Comparison of ENCODE assay signal across 17 cellular contexts in the genomic region with DNA sequence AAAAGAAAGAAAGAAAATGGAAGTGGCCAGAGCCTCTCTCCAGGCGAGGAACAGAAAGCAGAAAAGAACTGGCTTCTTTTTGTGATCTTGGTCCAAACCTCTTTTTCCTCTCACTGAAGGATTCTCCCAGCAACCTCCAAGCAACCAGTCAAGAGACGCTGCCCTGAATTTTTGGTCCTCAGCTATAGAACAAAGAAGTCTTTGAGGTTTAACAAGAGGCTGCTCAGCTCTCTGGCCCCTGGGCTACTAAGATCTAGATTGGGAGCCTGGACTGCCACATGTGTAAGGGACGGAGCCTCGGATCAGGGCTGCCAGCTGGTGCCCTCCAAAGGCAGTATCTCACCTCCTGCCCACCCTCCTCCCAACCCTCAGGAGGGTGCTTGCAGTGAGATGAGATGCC.
"Had no signal": no experiment of that assay in that cellular context is flagged by ENCODE, and none has a peak within 500 bp of the region (broad histone marks: within the 10 kb centered on the region; RNA-seq: fewer than 3 reads in every experiment).

No MANE protein-coding gene starts in this region.

- DNase-seq: activated CD4-positive, alpha-beta T cell treated with anti-CD3 and anti-CD28 coated beads, Interleukin-2, amount 10 ng/mL, durations not matched to agents 7 days and 5 days; activated CD8-positive, alpha-beta memory T cell treated with anti-CD3 and anti-CD28 coated beads, Interleukin-2, amount 50 U/mL, for 48 hours; activated CD8-positive, alpha-beta T cell treated with anti-CD3 and anti-CD28 coated beads, Interleukin-2, amount 10 ng/mL, durations not matched to agents 7 days and 5 days; activated gamma-delta T cell treated with Interleukin-2 at 50 U/mL for 16 hours; activated T-cell treated with anti-CD3 and anti-CD28 coated beads, Interleukin-2, amount 50 U/mL, for 72 hours; adrenal gland; erythroblast; kidney glomerular epithelial cell; natural killer cell; occipital lobe; stimulated activated CD8-positive, alpha-beta memory T cell treated with anti-CD3 and anti-CD28 coated beads, Interleukin-4, amount 100 ng/mL, for 48 hours; stimulated activated naive CD4-positive, alpha-beta T cell; T1000; thyroid gland had no signal

- H3K27ac Mint-ChIP-seq: activated CD4-positive, alpha-beta T cell treated with anti-CD3 and anti-CD28 coated beads, Interleukin-2, amount 10 ng/mL, durations not matched to agents 7 days and 5 days; activated CD8-positive, alpha-beta T cell treated with anti-CD3 and anti-CD28 coated beads, Interleukin-2, amount 10 ng/mL, durations not matched to agents 7 days and 5 days; activated T-cell treated with anti-CD3 and anti-CD28 coated beads, Interleukin-2, amount 50 U/mL, for 72 hours; natural killer cell had no signal

- H3K27me3 ChIP-seq: adrenal gland, dorsolateral prefrontal cortex, thyroid gland had no signal

- H3K36me3 Mint-ChIP-seq: activated naive CD4-positive, alpha-beta T cell treated with anti-CD3 and anti-CD28 coated beads, Interleukin-2, amount 50 U/mL, for 72 hours; natural killer cell had no signal

- H3K36me3 ChIP-seq: adrenal gland, thyroid gland had no signal

- ATAC-seq: activated CD4-positive, CD25-positive, alpha-beta regulatory T cell treated with anti-CD3 and anti-CD28 coated beads, Interleukin-2, amount 50 U/mL, for 24 hours; activated CD8-positive, alpha-beta T cell treated with anti-CD3 and anti-CD28 coated beads, Interleukin-2, amount 10 ng/mL, durations not matched to agents 7 days and 5 days; activated naive CD4-positive, alpha-beta T cell treated with anti-CD3 and anti-CD28 coated beads, Interleukin-2, amount 50 U/mL, for 72 hours; activated T-cell treated with anti-CD3 and anti-CD28 coated beads, Interleukin-2, amount 50 U/mL, for 72 hours; natural killer cell had no signal

- H3K9me3 Mint-ChIP-seq: activated CD4-positive, alpha-beta T cell treated with anti-CD3 and anti-CD28 coated beads, Interleukin-2, amount 10 ng/mL, durations not matched to agents 7 days and 5 days; activated naive CD4-positive, alpha-beta T cell treated with anti-CD3 and anti-CD28 coated beads, Interleukin-2, amount 50 U/mL, for 72 hours; natural killer cell had no signal

- H3K4me3 ChIP-seq: adrenal gland, thyroid gland had no signal

- H3K4me3 Mint-ChIP-seq: activated CD4-positive, alpha-beta T cell treated with anti-CD3 and anti-CD28 coated beads, Interleukin-2, amount 10 ng/mL, durations not matched to agents 7 days and 5 days; activated CD8-positive, alpha-beta T cell treated with anti-CD3 and anti-CD28 coated beads, Interleukin-2, amount 10 ng/mL, durations not matched to agents 7 days and 5 days; activated T-cell treated with anti-CD3 and anti-CD28 coated beads, Interleukin-2, amount 50 U/mL, for 72 hours; natural killer cell had no signal

- H3K4me1 Mint-ChIP-seq: natural killer cell had no signal

- H3K4me1 ChIP-seq: adrenal gland had no signal

- H3K9me3 ChIP-seq: adrenal gland, thyroid gland had no signal
